Comparison of ENCODE assay signal across 13 cellular contexts in genomic region chr5:15834596-15835245, GRCh38.
DNase-seq lines count a peak whose midpoint lies in the region; ATAC-seq, FAIRE-seq and TF ChIP-seq lines count a peak whose summit lies in the region.
"Had no signal": no experiment of that assay in that cellular context is flagged by ENCODE, and none has a peak within 500 bp of the region (broad histone marks: within the 10 kb centered on the region; RNA-seq: fewer than 3 reads in every experiment).

No MANE protein-coding gene starts in this region.

- H3K9ac ChIP-seq in GM23248, result no peak overlapping the region

- TF ChIP-seq CTCF in epithelial cell of esophagus (IDR thresholded peaks at IDR 0.05; ENCODE audit: insufficient read depth, low read depth, low read length, missing control alignments) (no peak), pancreas (IDR thresholded peaks at IDR 0.05) (no peak)

- no peaks in the 10 kb centered on the region for H3K36me3 ChIP-seq in GM23248 (ENCODE audit: low read depth)
- H3K36me3 ChIP-seq in pancreas, result no peaks in the 10 kb centered on the region
- H3K36me3 ChIP-seq: SJCRH30 had no signal

- ATAC-seq in pancreas, result peak in 3 of 4 donors; percentile 35 to 79 (median 58)

- peak overlapping the region; percentile 67 for H3K4me2 ChIP-seq in GM23248 (ENCODE audit: unreplicated experiment)

- H3K27me3 ChIP-seq in GM23248 (replicated peaks; ENCODE audit: insufficient read depth) (no peaks in the 10 kb centered on the region), pancreas (no peaks in the 10 kb centered on the region)
- H3K27me3 ChIP-seq: SJCRH30 had no signal

- intact Hi-C loops in pancreas (cut with DNase I), result no loop called here

- H3K9me3 ChIP-seq in GM23248 (ENCODE audit: low read depth) (no peaks in the 10 kb centered on the region), pancreas (no peaks in the 10 kb centered on the region)
- H3K9me3 ChIP-seq: SJCRH30 had no signal

- no peaks in the 10 kb centered on the region; the same call in 1 of the 2 replicates for H4K20me1 ChIP-seq in GM23248 (ENCODE audit: insufficient read depth)

- no peaks in the 10 kb centered on the region for H3K9me2 ChIP-seq in GM23248 (ENCODE audit: insufficient read depth)

- in situ Hi-C loops in GM23248 (cut with MboI), result no loop called here

- no peak for FAIRE-seq in pancreas (lab: Jason Lieb, UNC)
- FAIRE-seq: G401.6 had no signal

- no peak overlapping the region for H3K4me3 ChIP-seq in GM23248
- no peak overlapping the region for H3K4me3 ChIP-seq in epithelial cell of esophagus (ENCODE audit: low read length)
- H3K4me3 ChIP-seq in pancreas, result no peak overlapping the region
- H3K4me3 ChIP-seq: SJCRH30 had no signal

- peak; percentile 89 for DNase-seq in GM23248
- peak; percentile 82 for DNase-seq in NCI-H69 (lab: John Stamatoyannopoulos, UW)
- DNase-seq in epithelial cell of esophagus (ENCODE audit: low read depth), result peak; percentile 91
- no peak for DNase-seq in pancreas
- no peak for DNase-seq in NK-92 treated with Interleukin-12 subunit alpha and Interleukin-12 subunit beta, amount 100 ng/mL, for 24 hours (lab: John Stamatoyannopoulos, UW)
- no peak for DNase-seq in activated naive CD4-positive, alpha-beta T cell (lab: John Stamatoyannopoulos, UW)
- DNase-seq in epidermal melanocyte (ENCODE audit: insufficient read length, low spot score), result no peak
- no peak for DNase-seq in iPS-NIHi11 (ENCODE audit: low spot score)
- DNase-seq: activated CD4-positive, alpha-beta T cell treated with anti-CD3 and anti-CD28 coated beads, Interleukin-2, amount 50 U/mL, for 1 hour; NCI-H187 treated with DMSO at 0.1 percent for 48 hours; retina; SJCRH30 had no signal

- H3K4me1 ChIP-seq in GM23248 (ENCODE audit: insufficient read depth), result peaks cover 21% of the 10 kb centered on the region
- no peaks in the 10 kb centered on the region for H3K4me1 ChIP-seq in pancreas
- H3K4me1 ChIP-seq: SJCRH30 had no signal

- H3K27ac ChIP-seq in GM23248 (peak overlapping the region; percentile 50), pancreas (no peak overlapping the region)
- H3K27ac ChIP-seq: SJCRH30 had no signal

- peaks cover 24% of the 10 kb centered on the region for H3F3A ChIP-seq in GM23248 (ENCODE audit: insufficient read depth)

- 40 to 49% methylated on average over 3 of the region's 3 CpGs for WGBS in GM23248 (ENCODE audit: low coverage in 1 of 2, low lambda C conversion rate in 2 of 2, missing lambda C conversion rate in 2 of 2), 2 experiments
- 32 to 36% methylated on average over 3 of the region's 3 CpGs for WGBS in pancreas, 2 donors

- H3K79me2 ChIP-seq in GM23248 (ENCODE audit: insufficient read depth), result peaks cover 8% of the 10 kb centered on the region; the same call in 1 of the 2 replicates

- no peak overlapping the region for H2AFZ ChIP-seq in GM23248

Comparison
In these comparisons a context has a peak if more than half of its experiments do, and no peak if none do; other contexts are left out.
1. DNase-seq: peak in GM23248 (single experiment), NCI-H69 (single experiment) and epithelial cell of esophagus (single experiment); none in pancreas (0 of 6), NK-92 treated with Interleukin-12 subunit alpha and Interleukin-12 subunit beta, amount 100 ng/mL, for 24 hours (single experiment), activated naive CD4-positive, alpha-beta T cell (0 of 4), epidermal melanocyte (single experiment) and iPS-NIHi11 (single experiment).